14 cellular contexts compared by ENCODE assay signal in genomic region chr2:111200333-111200879, GRCh38.
DNase-seq lines count a peak whose midpoint lies in the region; ATAC-seq, FAIRE-seq and TF ChIP-seq lines count a peak whose summit lies in the region.
"Had no signal": no experiment of that assay in that cellular context is flagged by ENCODE, and none has a peak within 500 bp of the region (broad histone marks: within the 10 kb centered on the region; RNA-seq: fewer than 3 reads in every experiment).

No MANE protein-coding gene starts in this region.

- H3K4me1 ChIP-seq in H1 (replicated peaks in 1 of 4; ENCODE audit: control insufficient read depth in 3 of 4, insufficient read depth in 4 of 4, low read length in 3 of 4): no peaks in the 10 kb centered on the region; a peak in 1 of 7 replicates
- H3K4me1 ChIP-seq: Peyer's patch had no signal

- H3K56ac ChIP-seq in H1 (replicated peaks; ENCODE audit: insufficient read length, low read depth, low read length): no peak overlapping the region

- peaks cover 1% of the 10 kb centered on the region for H3K27me3 Mint-ChIP-seq in activated CD4-positive, alpha-beta T cell treated with anti-CD3 and anti-CD28 coated beads, Interleukin-2, amount 10 ng/mL, durations not matched to agents 7 days and 5 days

- no peak overlapping the region for H2BK20ac ChIP-seq in H1 (ENCODE audit: low read length)

- H3K4me3 ChIP-seq in H1 (ENCODE audit: extremely low read depth in 1 of 4, insufficient read depth in 2 of 4, low read depth in 3 of 4, low read length in 4 of 4): no peak overlapping the region
- H3K4me3 ChIP-seq: Peyer's patch had no signal

- peak in 1 of 2 experiments; percentile 6; a peak in 1 of 4 replicates for TF ChIP-seq RAD21 in H1 (IDR thresholded peaks at IDR 0.05 in 1 of 2, conservative IDR thresholded peaks at IDR 0.05 in 1 of 2; ENCODE audit: low read depth in 2 of 2, low read length in 2 of 2)

- ATAC-seq in HG03280 (IDR thresholded peaks at IDR 0.05; ENCODE audit: unreplicated experiment): no peak
- ATAC-seq: T-helper 17 cell had no signal

- H3K79me1 ChIP-seq in H1 (ENCODE audit: low read depth, low read length): no peaks in the 10 kb centered on the region

- no peak for TF ChIP-seq CTCF in H1 (IDR thresholded peaks at IDR 0.05; ENCODE audit: control extremely low read depth in 1 of 3, insufficient read depth in 1 of 3, low read depth in 1 of 3, low read length in 3 of 3)

- H3K14ac ChIP-seq in H1 (ENCODE audit: insufficient read length): no peak overlapping the region

- H2BK120ac ChIP-seq in H1 (replicated peaks; ENCODE audit: low read depth, low read length): no peak overlapping the region

- H3K18ac ChIP-seq in H1 (ENCODE audit: extremely low read depth, low read length): no peak overlapping the region

- H2BK15ac ChIP-seq in H1 (ENCODE audit: low read length): no peak overlapping the region

- TF ChIP-seq EP300 in H1 (IDR thresholded peaks at IDR 0.05; ENCODE audit: borderline replicate concordance in 1 of 2, low read depth in 2 of 2, low read length in 2 of 2): no peak

- H3K36me3 Mint-ChIP-seq in activated CD4-positive, alpha-beta T cell treated with anti-CD3 and anti-CD28 coated beads, Interleukin-2, amount 10 ng/mL, durations not matched to agents 7 days and 5 days (ENCODE audit: low read depth): no peaks in the 10 kb centered on the region

- H2AK5ac ChIP-seq in H1 (ENCODE audit: low read depth, low read length): no peak overlapping the region

- no peaks in the 10 kb centered on the region; a peak in 1 of 7 replicates for H3K27me3 ChIP-seq in H1 (replicated peaks in 1 of 4; ENCODE audit: control insufficient read depth in 3 of 4, extremely low read depth in 1 of 4, insufficient read depth in 3 of 4, low read length in 3 of 4)
- H3K27me3 ChIP-seq: Peyer's patch had no signal

- H3K4ac ChIP-seq in H1 (replicated peaks; ENCODE audit: insufficient read length, low read depth, low read length): no peak overlapping the region

- no peaks in the 10 kb centered on the region for H3K23me2 ChIP-seq in H1 (ENCODE audit: low read depth, low read length)

- H3K36me3 ChIP-seq in H1 (ENCODE audit: control insufficient read depth in 2 of 4, insufficient read depth in 4 of 4, low read length in 3 of 4): no peaks in the 10 kb centered on the region
- H3K36me3 ChIP-seq: Peyer's patch had no signal

- H2BK12ac ChIP-seq in H1 (ENCODE audit: low read depth, low read length): no peak overlapping the region

- H3K9ac ChIP-seq in H1 (replicated peaks in 1 of 4; ENCODE audit: extremely low read depth in 1 of 4, low read depth in 3 of 4, low read length in 3 of 4): no peak overlapping the region

- no peaks in the 10 kb centered on the region for H3K4me1 Mint-ChIP-seq in activated CD4-positive, alpha-beta T cell treated with anti-CD3 and anti-CD28 coated beads, Interleukin-2, amount 10 ng/mL, durations not matched to agents 7 days and 5 days

- no peak overlapping the region; the same call in 1 of the 2 replicates for H4K8ac ChIP-seq in H1 (ENCODE audit: extremely low read depth, insufficient read depth, low read length)

- H3K23ac ChIP-seq in H1 (ENCODE audit: insufficient read length): no peak overlapping the region

- POLR2A ChIA-PET in H1 (lab: Charles Lee; ENCODE audit: partially characterized antibody): no interaction called here
- POLR2A ChIA-PET in activated CD4-positive, alpha-beta T cell treated with anti-CD3 and anti-CD28 coated beads, Interleukin-2, amount 10 ng/mL, durations not matched to agents 7 days and 5 days (lab: Charles Lee): no interaction called here

- FAIRE-seq in H1 (lab: Jason Lieb, UNC): no peak

- H3K4me2 ChIP-seq in H1 (ENCODE audit: insufficient read depth in 1 of 2, low read depth in 2 of 2, low read length in 2 of 2): no peak overlapping the region

- no peak for TF ChIP-seq POLR2A in H1 (IDR thresholded peaks at IDR 0.05; ENCODE audit: control extremely low read depth in 1 of 2, low read depth in 2 of 2, low read length in 2 of 2)

- no peak overlapping the region for H4K91ac ChIP-seq in H1 (replicated peaks; ENCODE audit: insufficient read length, low read length)

- H4K20me1 ChIP-seq in H1 (replicated peaks in 1 of 2; ENCODE audit: control insufficient read depth in 1 of 2, insufficient read depth in 2 of 2, low read length in 2 of 2): no peaks in the 10 kb centered on the region

- H3K79me2 ChIP-seq in H1 (ENCODE audit: control insufficient read depth in 1 of 2, insufficient read depth in 2 of 2, low read length in 2 of 2): no peaks in the 10 kb centered on the region

- no peak overlapping the region for H3K27ac Mint-ChIP-seq in activated CD4-positive, alpha-beta T cell treated with anti-CD3 and anti-CD28 coated beads, Interleukin-2, amount 10 ng/mL, durations not matched to agents 7 days and 5 days
- H3K27ac Mint-ChIP-seq: stimulated activated naive CD8-positive, alpha-beta T cell treated with anti-CD3 and anti-CD28 coated beads, Interleukin-15, amount 100 ng/mL, for 72 hours; T-helper 17 cell had no signal

- H2AFZ ChIP-seq in H1 (ENCODE audit: low read length): peak overlapping the region; percentile 71; the same call in 1 of the 2 replicates

- 93% methylated on average over 11 of the region's 11 CpGs; no CpG with 5 or more reads in 1 of the 2 experiments for WGBS in H1 (ENCODE audit: extremely low coverage in 1 of 2, insufficient coverage in 1 of 2, insufficient read length in 1 of 2, insufficient replicate concordance in 2 of 2, low coverage in 1 of 2, low lambda C conversion rate in 2 of 2, missing lambda C conversion rate in 1 of 2), 2 experiments

- CTCF ChIA-PET in H1 (lab: Charles Lee; ENCODE audit: partially characterized antibody): interaction anchor here (1.0 to 1.6 kb wide), 3 partner anchors 11 to 14 kb away, joined by 3 to 4 read pairs (median 3); no protein-coding TSS in a partner anchor
- CTCF ChIA-PET in activated CD4-positive, alpha-beta T cell treated with anti-CD3 and anti-CD28 coated beads, Interleukin-2, amount 10 ng/mL, durations not matched to agents 7 days and 5 days (lab: Charles Lee): no interaction called here

- H2BK5ac ChIP-seq in H1 (ENCODE audit: low read depth, low read length): no peak overlapping the region

- no peak overlapping the region for H4K5ac ChIP-seq in H1 (ENCODE audit: insufficient read length, low read depth, low read length)

- no peaks in the 10 kb centered on the region for H3K9me3 ChIP-seq in H1 (ENCODE audit: insufficient read depth in 2 of 2, low read depth in 1 of 2, low read length in 1 of 2)
- H3K9me3 ChIP-seq: Peyer's patch had no signal

- peak; percentile 44 for DNase-seq in DMS153 treated with DMSO at 0.1 percent for 48 hours (lab: John Stamatoyannopoulos, UW; ENCODE audit: unreplicated experiment)
- DNase-seq in NCI-H146 (lab: John Stamatoyannopoulos, UW): peak; percentile 95
- peak; percentile 8 for DNase-seq in NCI-H526 treated with DMSO at 0.1 percent for 48 hours (lab: John Stamatoyannopoulos, UW)
- peak in 1 of 2 experiments; percentile 46 for DNase-seq in H1 (ENCODE audit: low read depth in 1 of 2, low spot score in 2 of 2)
- DNase-seq in activated CD4-positive, alpha-beta T cell treated with anti-CD3 and anti-CD28 coated beads, Interleukin-2, amount 10 ng/mL, durations not matched to agents 7 days and 5 days: no peak
- DNase-seq in stimulated activated naive CD4-positive, alpha-beta T cell (lab: John Stamatoyannopoulos, UW): no peak
- no peak for DNase-seq in NCI-H446 treated with DMSO at 0.1 percent for 48 hours (lab: John Stamatoyannopoulos, UW)
- DNase-seq: activated CD4-positive, alpha-beta T cell treated with anti-CD3 and anti-CD28 coated beads for 48 hours; AML-193; occipital lobe; T-helper 17 cell had no signal

- no peak overlapping the region for H3K4me3 Mint-ChIP-seq in activated CD4-positive, alpha-beta T cell treated with anti-CD3 and anti-CD28 coated beads, Interleukin-2, amount 10 ng/mL, durations not matched to agents 7 days and 5 days
- H3K4me3 Mint-ChIP-seq: stimulated activated naive CD8-positive, alpha-beta T cell treated with anti-CD3 and anti-CD28 coated beads, Interleukin-15, amount 100 ng/mL, for 72 hours; T-helper 17 cell had no signal

- H3K9me3 Mint-ChIP-seq in activated CD4-positive, alpha-beta T cell treated with anti-CD3 and anti-CD28 coated beads, Interleukin-2, amount 10 ng/mL, durations not matched to agents 7 days and 5 days: no peaks in the 10 kb centered on the region
- H3K9me3 Mint-ChIP-seq: stimulated activated naive CD8-positive, alpha-beta T cell treated with anti-CD3 and anti-CD28 coated beads, Interleukin-15, amount 100 ng/mL, for 72 hours had no signal

- H3K27ac ChIP-seq in H1 (ENCODE audit: low read depth, low read length): no peak overlapping the region
- H3K27ac ChIP-seq: Peyer's patch had no signal

TF ChIP-seq in H1, 55 proteins besides CTCF, POLR2A, EP300 and RAD21:
- TF ChIP-seq FOSL1 (IDR thresholded peaks at IDR 0.05; ENCODE audit: insufficient read depth, low read depth, low read length) (no peak), YY1 (IDR thresholded peaks at IDR 0.05; ENCODE audit: low read depth, low read length) (no peak), BCL11A (IDR thresholded peaks at IDR 0.05; ENCODE audit: low read depth in 2 of 2, low read length in 2 of 2) (no peak), KDM4A (IDR thresholded peaks at IDR 0.05; ENCODE audit: low read depth, low read length, severe bottlenecking) (no peak)
TF ChIP-seq in H1: peak in this region for 0.

Comparison
In these comparisons a context has a peak if more than half of its experiments do, and no peak if none do; other contexts are left out.
1. DNase-seq: peak in DMS153 treated with DMSO at 0.1 percent for 48 hours (single experiment), NCI-H146 (single experiment) and NCI-H526 treated with DMSO at 0.1 percent for 48 hours (single experiment); none in activated CD4-positive, alpha-beta T cell treated with anti-CD3 and anti-CD28 coated beads, Interleukin-2, amount 10 ng/mL, durations not matched to agents 7 days and 5 days (single experiment), stimulated activated naive CD4-positive, alpha-beta T cell (0 of 6) and NCI-H446 treated with DMSO at 0.1 percent for 48 hours (single experiment).